8 cellular contexts compared by ENCODE assay signal in genomic region chr17:2593846-2594656, GRCh38. TPM values are rescaled to one million over a fixed set of nuclear protein-coding genes. Genes with fewer than 3 reads are reported as not detected.
DNase-seq lines count a peak whose midpoint lies in the region; ATAC-seq, FAIRE-seq and TF ChIP-seq lines count a peak whose summit lies in the region.

No MANE protein-coding gene starts in this region.

- H3K4me3 Mint-ChIP-seq in T-helper 1 cell treated with Interleukin-12 subunit alpha and Interleukin-12 subunit beta and Interleukin-4 antibody, amounts not matched to agents 30 μg/mL and 1 μg/mL, for 36 hours: peak overlapping the region; percentile 96

- intact Hi-C loops in left ventricle myocardium superior (cut with micrococcal nuclease) (no loop called here), psoas muscle (cut with DNase I) (loop anchor here (2.0 to 10.0 kb wide), 5 partner anchors 81 to 118 kb away; partner anchors contain the start of genes CLUH (in 1 of the 2) and METTL16 (in 1 of the 2))

- H3K27me3 ChIP-seq in GM06990 (replicated peaks; ENCODE audit: control insufficient read depth, insufficient read depth, low read length): no peaks in the 10 kb centered on the region
- H3K27me3 ChIP-seq in HAP-1 (ENCODE audit: low read depth): no peaks in the 10 kb centered on the region
- no peaks in the 10 kb centered on the region for H3K27me3 ChIP-seq in psoas muscle (ENCODE audit: insufficient read depth in 3 of 3, low read length in 2 of 3)

- peak overlapping the region; percentile 99 for H3K27ac ChIP-seq in psoas muscle

- H3K27ac Mint-ChIP-seq in T-helper 1 cell treated with Interleukin-12 subunit alpha and Interleukin-12 subunit beta and Interleukin-4 antibody, amounts not matched to agents 30 μg/mL and 1 μg/mL, for 36 hours: peak overlapping the region; percentile 95

- H3K36me3 ChIP-seq in GM06990 (ENCODE audit: control insufficient read depth, insufficient read depth, low read length): no peaks in the 10 kb centered on the region
- peaks cover 8% of the 10 kb centered on the region for H3K36me3 ChIP-seq in HAP-1 (replicated peaks)
- H3K36me3 ChIP-seq in psoas muscle (ENCODE audit: insufficient read depth in 1 of 2, low read depth in 1 of 2): no peaks in the 10 kb centered on the region

- DNase-seq in GM06990 (ENCODE audit: extremely low read depth, insufficient read length) (peak; percentile 86), HAP-1 (ENCODE audit: low spot score in 2 of 2) (peak; percentile 73 to 92), M059J (ENCODE audit: low read depth) (peak; percentile 69), amniotic stem cell (lab: John Stamatoyannopoulos, UW) (peak; percentile 66), left ventricle myocardium superior (peak; percentile 87), psoas muscle (peak; percentile 85 to 91), urothelium cell line (ENCODE audit: low spot score) (peak; percentile 62)

- H3K4me3 ChIP-seq in GM06990 (replicated peaks; ENCODE audit: low read depth, low read length) (peak overlapping the region; percentile 99), HAP-1 (peak overlapping the region; percentile 99), psoas muscle (peak overlapping the region; percentile 100)

- peaks cover 32% of the 10 kb centered on the region for H3K4me1 Mint-ChIP-seq in T-helper 1 cell treated with Interleukin-12 subunit alpha and Interleukin-12 subunit beta and Interleukin-4 antibody, amounts not matched to agents 30 μg/mL and 1 μg/mL, for 36 hours (ENCODE audit: low read depth)

- in situ Hi-C loops in HAP-1 (cut with MboI; ENCODE audit: low sequenced_read_pairs): no loop called here

- no peak for TF ChIP-seq CTCF in GM06990 (IDR thresholded peaks at IDR 0.05; ENCODE audit: insufficient read depth, low read length, poor library complexity, severe bottlenecking)
- TF ChIP-seq CTCF in psoas muscle (IDR thresholded peaks at IDR 0.05): no peak

- no peaks in the 10 kb centered on the region for H3K9me3 Mint-ChIP-seq in T-helper 1 cell treated with Interleukin-12 subunit alpha and Interleukin-12 subunit beta and Interleukin-4 antibody, amounts not matched to agents 30 μg/mL and 1 μg/mL, for 36 hours

- ATAC-seq in left ventricle myocardium superior (peak; percentile 84), psoas muscle (peak; percentile 86 to 87 (median 86))

- H3K9me3 ChIP-seq in HAP-1 (no peaks in the 10 kb centered on the region), psoas muscle (no peaks in the 10 kb centered on the region)

- H3K27me3 Mint-ChIP-seq in T-helper 1 cell treated with Interleukin-12 subunit alpha and Interleukin-12 subunit beta and Interleukin-4 antibody, amounts not matched to agents 30 μg/mL and 1 μg/mL, for 36 hours (ENCODE audit: low read depth): peaks cover 5% of the 10 kb centered on the region

- no peak for FAIRE-seq in urothelium cell line (lab: Jason Lieb, UNC)

- 1% methylated on average over 26 to 72 of the region's 73 CpGs for WGBS in psoas muscle, 3 donors

- H3K4me1 ChIP-seq in HAP-1 (peaks cover 16% of the 10 kb centered on the region), psoas muscle (peaks cover 44% of the 10 kb centered on the region)

- peaks cover 8% of the 10 kb centered on the region for H3K36me3 Mint-ChIP-seq in T-helper 1 cell treated with Interleukin-12 subunit alpha and Interleukin-12 subunit beta and Interleukin-4 antibody, amounts not matched to agents 30 μg/mL and 1 μg/mL, for 36 hours (ENCODE audit: low read depth)

RNA-seq across cellular contexts. Expression of gene PAFAH1B1, which starts 0.6 kb away (rescaled TPM):
- total RNA-seq in M059J (2014; rRNA removed; shearing (Covaris generic)): 70.9 and 109 TPM in 2 replicates
- 107 TPM for total RNA-seq in left ventricle myocardium superior
- total RNA-seq in psoas muscle: 100 to 1,000 TPM; 118 to 168 (median 147) TPM
- polyA plus RNA-seq in psoas muscle: 100 to 1,000 TPM in 1 of 3 donors, 10 to 100 TPM in 2; 43.8 to 157 (median 53.8) TPM

Comparison
In these comparisons a context has a peak if more than half of its experiments do, and no peak if none do; other contexts are left out.
1. Peak in every context shown above with its lines: DNase-seq, ATAC-seq, H3K4me3 ChIP-seq and H3K27ac ChIP-seq.